10 cellular contexts compared by ENCODE assay signal in the genomic region with DNA sequence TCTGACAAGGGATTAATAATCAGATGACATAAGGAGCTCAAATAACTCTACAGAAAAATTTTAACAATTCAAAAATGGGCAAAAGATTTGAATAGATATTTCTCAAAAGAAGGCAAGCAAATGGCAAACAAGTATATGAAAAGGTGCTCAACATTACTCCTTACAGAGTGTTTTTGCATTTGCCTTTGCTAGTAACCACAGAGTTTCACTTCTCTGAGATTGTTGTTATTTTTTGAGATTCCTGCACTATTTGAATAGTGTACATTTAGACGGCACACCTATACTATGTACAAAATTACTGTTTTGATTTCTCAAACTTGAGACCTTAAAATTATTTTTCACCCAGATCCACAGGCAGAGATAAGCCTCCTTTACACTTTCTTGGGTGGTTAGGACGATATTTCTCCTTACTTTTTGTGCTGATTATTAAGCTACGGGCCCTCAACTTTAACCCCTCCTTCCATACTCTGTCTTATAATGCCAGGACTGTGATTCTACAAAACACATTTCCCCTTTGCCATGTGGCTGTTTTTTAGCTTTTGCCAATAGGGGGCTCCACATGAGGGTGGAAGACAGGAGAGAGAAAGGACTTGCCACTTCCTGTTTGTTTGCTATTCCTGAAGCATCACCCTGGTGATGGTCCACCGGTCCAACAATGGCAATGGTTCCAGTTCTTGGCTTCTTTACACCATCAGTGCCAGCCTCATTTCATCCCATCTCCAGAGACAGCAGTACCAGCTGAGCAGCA.
DNase-seq lines count a peak whose midpoint lies in the region; ATAC-seq and TF ChIP-seq lines count a peak whose summit lies in the region.
"Had no signal": no experiment of that assay in that cellular context is flagged by ENCODE, and none has a peak within 500 bp of the region (broad histone marks: within the 10 kb centered on the region; RNA-seq: fewer than 3 reads in every experiment).

No MANE protein-coding gene starts in this region.

- no peak overlapping the region for H3K27ac Mint-ChIP-seq in chondrocyte (ENCODE audit: unreplicated experiment)

- no peak overlapping the region for H3K4me3 ChIP-seq in GM12865 (ENCODE audit: low read depth, low read length)

- H3K4me1 Mint-ChIP-seq in chondrocyte (ENCODE audit: low read depth) = peaks cover 30% of the 10 kb centered on the region

- no peak overlapping the region for H3K27ac ChIP-seq in caudate nucleus (ENCODE audit: low read depth, low read length)

- peak; percentile 88 for ATAC-seq in GM21367 (IDR thresholded peaks at IDR 0.05; ENCODE audit: unreplicated experiment)
- ATAC-seq in HG03439 (IDR thresholded peaks at IDR 0.05; ENCODE audit: unreplicated experiment) = peak; percentile 82
- ATAC-seq: right cardiac atrium had no signal

- DNase-seq in GM12865 (ENCODE audit: low read depth) (peak; percentile 18), chondrocyte (ENCODE audit: low spot score) (no peak), A172 (ENCODE audit: low spot score) (no peak), caudate nucleus (lab: John Stamatoyannopoulos, UW) (no peak), pons (ENCODE audit: low spot score) (no peak), SKM-1 treated with dmso at 0.1 percent for 144 hours (lab: John Stamatoyannopoulos, UW; ENCODE audit: unreplicated experiment) (no peak)
- DNase-seq: NCI-H526 treated with DMSO at 0.1 percent for 48 hours, right cardiac atrium had no signal

- peaks cover 4% of the 10 kb centered on the region for H3K27me3 Mint-ChIP-seq in chondrocyte (ENCODE audit: low read depth)

- no peaks in the 10 kb centered on the region for H3K36me3 Mint-ChIP-seq in chondrocyte (ENCODE audit: low read depth)

- no peaks in the 10 kb centered on the region for H3K9me3 Mint-ChIP-seq in chondrocyte (ENCODE audit: low read depth)

- H3K4me3 Mint-ChIP-seq in chondrocyte (ENCODE audit: unreplicated experiment) = no peak overlapping the region

- TF ChIP-seq CTCF in GM12865 (IDR thresholded peaks at IDR 0.05; ENCODE audit: insufficient read depth, low read depth, low read length, missing control alignments) (peak; percentile 10), chondrocyte (IDR thresholded peaks at IDR 0.05) (peak; percentile 29)
